ENCODE assay signal across 23 cellular contexts in genomic region chr11:58444285-58444684, GRCh38. TPM values are rescaled to one million over a fixed set of nuclear protein-coding genes. Genes with fewer than 3 reads are reported as not detected.
"Had no signal": no experiment of that assay in that cellular context is flagged by ENCODE, and none has a peak within 500 bp of the region (broad histone marks: within the 10 kb centered on the region; RNA-seq: fewer than 3 reads in every experiment).

No MANE protein-coding gene starts in this region.

- DNase-seq: Karpas-422, KG1, MG63, NCI-H1092, NCI-H1105 treated with DMSO at 0.1 percent for 48 hours, NCI-H1417 treated with DMSO at 0.1 percent for 48 hours, NCI-H146, NCI-H1694 treated with DMSO at 0.1 percent for 48 hours, NCI-H1930, NCI-H2081, NCI-H2107, NCI-H2227 treated with DMSO at 0.1 percent for 48 hours, NCI-H510A, NCI-H524 treated with DMSO at 0.1 percent for 48 hours, NCI-H69, NCI-H774, RPMI8226, SHP77, SK-N-SH, SW 1271 had no signal

- H3K4me3 ChIP-seq: MG63 had no signal

- H3K36me3 ChIP-seq: MG63 had no signal

- H3K9ac ChIP-seq: SK-N-SH had no signal

- FAIRE-seq: RCC 7860 had no signal

- H3K27me3 ChIP-seq: MG63 had no signal

- H3K9me3 ChIP-seq: SK-N-SH had no signal

- H3K9me2 ChIP-seq: SK-N-SH had no signal

- H3K4me2 ChIP-seq: SK-N-SH had no signal

RNA-seq across cellular contexts. Expression of gene OR5B12, which starts 2.2 kb away (rescaled TPM):
- total RNA-seq: HT1080, SK-MEL-5 had no signal
- polyA plus RNA-seq: SK-N-SH had no signal

RNA-seq across cellular contexts. Expression of gene OR5B2, which starts 16.4 kb away (rescaled TPM):
- total RNA-seq: HT1080, SK-MEL-5 had no signal
- polyA plus RNA-seq: SK-N-SH had no signal

RNA-seq across cellular contexts. Expression of gene OR5B3, which starts 37.6 kb away (rescaled TPM):
- total RNA-seq: HT1080, SK-MEL-5 had no signal
- polyA plus RNA-seq: SK-N-SH had no signal
